1 cellular context compared by ENCODE assay signal in the genomic region with DNA sequence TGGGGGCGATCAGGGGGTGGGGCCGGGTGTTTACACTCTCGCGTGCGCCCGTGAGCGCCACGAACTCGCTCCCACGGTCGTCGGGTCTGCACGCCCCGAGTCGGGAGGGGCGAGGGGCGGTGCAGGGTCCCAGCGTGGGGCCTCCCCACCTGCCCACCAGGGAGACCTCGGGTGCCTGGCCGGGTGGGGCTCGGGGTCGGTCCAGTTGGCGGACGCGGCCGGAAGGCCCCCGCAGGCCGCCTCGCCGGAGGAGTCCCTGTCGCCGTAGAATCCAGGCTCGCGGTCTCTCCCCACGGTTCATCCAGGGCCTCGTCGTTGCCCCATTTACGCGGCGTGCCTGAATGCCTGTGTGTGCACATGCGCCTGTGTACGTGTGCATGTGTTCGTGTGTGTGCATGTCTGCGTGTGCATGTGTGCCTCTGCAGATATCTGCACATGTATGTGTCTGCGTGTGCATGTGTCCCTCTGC.
TF ChIP-seq lines count a peak whose summit lies in the region.

No MANE protein-coding gene starts in this region.

TF ChIP-seq in HepG2, 621 proteins besides CTCF, POLR2A, EP300 and RAD21 (continues in another document):
- TF ChIP-seq CAMTA2 (CRISPR knock-in tag; IDR thresholded peaks at IDR 0.05; ENCODE audit: borderline replicate concordance) (peak; percentile 26; the same call in 1 of the 2 replicates), ZNF44 (CRISPR knock-in tag; IDR thresholded peaks at IDR 0.05) (0 out of 2 replicates have a peak, but pooled peaks have one; percentile 37), THAP9 (CRISPR knock-in tag; IDR thresholded peaks at IDR 0.05; ENCODE audit: borderline replicate concordance) (peak; percentile 43; the same call in 1 of the 2 replicates), ZBTB38 (CRISPR knock-in tag; IDR thresholded peaks at IDR 0.05) (peak; percentile 76; the same call in 1 of the 2 replicates), ZNF10 (CRISPR knock-in tag; IDR thresholded peaks at IDR 0.05; ENCODE audit: borderline replicate concordance, low read depth) (no peak), ZNF512 (CRISPR knock-in tag; IDR thresholded peaks at IDR 0.05) (peak; percentile 66; the same call in 1 of the 2 replicates), PAF1 (CRISPR knock-in tag; IDR thresholded peaks at IDR 0.05) (no peak), YEATS4 (CRISPR knock-in tag; IDR thresholded peaks at IDR 0.05; ENCODE audit: borderline replicate concordance) (peak; percentile 46; the same call in 1 of the 2 replicates), E2F5 (CRISPR knock-in tag; conservative IDR thresholded peaks at IDR 0.05) (no peak), HDAC1 (CRISPR knock-in tag; IDR thresholded peaks at IDR 0.05) (peak; percentile 84), CHD2 (IDR thresholded peaks at IDR 0.05; ENCODE audit: low read depth, low read length) (peak; percentile 76), NFE2L1 (CRISPR knock-in tag; IDR thresholded peaks at IDR 0.05; ENCODE audit: borderline replicate concordance) (peak; percentile 68; the same call in 1 of the 2 replicates), HES4 (CRISPR knock-in tag; IDR thresholded peaks at IDR 0.05; ENCODE audit: borderline replicate concordance) (peak; percentile 59; the same call in 1 of the 2 replicates), ARHGAP35 (CRISPR knock-in tag; IDR thresholded peaks at IDR 0.05; ENCODE audit: borderline replicate concordance) (peak; percentile 53; the same call in 1 of the 2 replicates), ZNF20 (CRISPR knock-in tag; IDR thresholded peaks at IDR 0.05) (no peak), SOX5 (CRISPR knock-in tag; IDR thresholded peaks at IDR 0.05; ENCODE audit: borderline replicate concordance) (0 out of 2 replicates have a peak, but pooled peaks have one; percentile 24), ZBTB40 (IDR thresholded peaks at IDR 0.05) (no peak), ZBTB40 (CRISPR knock-in tag; IDR thresholded peaks at IDR 0.05) (peak; percentile 32; the same call in 1 of the 2 replicates), ZBTB26 (CRISPR knock-in tag; IDR thresholded peaks at IDR 0.05; ENCODE audit: borderline replicate concordance) (0 out of 2 replicates have a peak, but pooled peaks have one; percentile 27), ZNF883 (CRISPR knock-in tag; IDR thresholded peaks at IDR 0.05; ENCODE audit: not compliant biosample characterization) (peak; percentile 12), GPN1 (CRISPR knock-in tag; IDR thresholded peaks at IDR 0.05; ENCODE audit: borderline replicate concordance) (0 out of 2 replicates have a peak, but pooled peaks have one; percentile 54), ZFP90 (CRISPR knock-in tag; IDR thresholded peaks at IDR 0.05; ENCODE audit: borderline replicate concordance) (peak; percentile 44; the same call in 1 of the 2 replicates), NR2F6 (IDR thresholded peaks at IDR 0.05) (no peak), NR2F6 (CRISPR knock-in tag; IDR thresholded peaks at IDR 0.05) (0 out of 2 replicates have a peak, but pooled peaks have one; percentile 1), ZNF124 (CRISPR knock-in tag; IDR thresholded peaks at IDR 0.05) (peak; percentile 32; the same call in 1 of the 2 replicates)
- TF ChIP-seq, protein P1, sequence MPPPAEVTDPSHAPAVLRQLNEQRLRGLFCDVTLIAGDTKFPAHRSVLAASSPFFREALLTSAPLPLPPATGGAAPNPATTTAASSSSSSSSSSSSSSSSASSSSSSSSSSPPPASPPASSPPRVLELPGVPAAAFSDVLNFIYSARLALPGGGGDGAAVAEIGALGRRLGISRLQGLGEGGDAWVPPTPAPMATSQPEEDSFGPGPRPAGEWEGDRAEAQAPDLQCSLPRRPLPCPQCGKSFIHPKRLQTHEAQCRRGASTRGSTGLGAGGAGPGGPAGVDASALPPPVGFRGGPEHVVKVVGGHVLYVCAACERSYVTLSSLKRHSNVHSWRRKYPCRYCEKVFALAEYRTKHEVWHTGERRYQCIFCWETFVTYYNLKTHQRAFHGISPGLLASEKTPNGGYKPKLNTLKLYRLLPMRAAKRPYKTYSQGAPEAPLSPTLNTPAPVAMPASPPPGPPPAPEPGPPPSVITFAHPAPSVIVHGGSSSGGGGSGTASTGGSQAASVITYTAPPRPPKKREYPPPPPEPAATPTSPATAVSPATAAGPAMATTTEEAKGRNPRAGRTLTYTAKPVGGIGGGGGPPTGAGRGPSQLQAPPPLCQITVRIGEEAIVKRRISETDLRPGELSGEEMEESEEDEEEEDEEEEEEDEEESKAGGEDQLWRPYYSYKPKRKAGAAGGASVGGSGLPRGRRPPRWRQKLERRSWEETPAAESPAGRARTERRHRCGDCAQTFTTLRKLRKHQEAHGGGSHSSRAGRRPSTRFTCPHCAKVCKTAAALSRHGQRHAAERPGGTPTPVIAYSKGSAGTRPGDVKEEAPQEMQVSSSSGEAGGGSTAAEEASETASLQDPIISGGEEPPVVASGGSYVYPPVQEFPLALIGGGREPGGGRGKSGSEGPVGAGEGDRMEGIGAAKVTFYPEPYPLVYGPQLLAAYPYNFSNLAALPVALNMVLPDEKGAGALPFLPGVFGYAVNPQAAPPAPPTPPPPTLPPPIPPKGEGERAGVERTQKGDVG (CRISPR knock-in tag; IDR thresholded peaks at IDR 0.05; ENCODE audit: borderline replicate concordance): peak; percentile 35; the same call in 1 of the 2 replicates
- TF ChIP-seq, protein P2, sequence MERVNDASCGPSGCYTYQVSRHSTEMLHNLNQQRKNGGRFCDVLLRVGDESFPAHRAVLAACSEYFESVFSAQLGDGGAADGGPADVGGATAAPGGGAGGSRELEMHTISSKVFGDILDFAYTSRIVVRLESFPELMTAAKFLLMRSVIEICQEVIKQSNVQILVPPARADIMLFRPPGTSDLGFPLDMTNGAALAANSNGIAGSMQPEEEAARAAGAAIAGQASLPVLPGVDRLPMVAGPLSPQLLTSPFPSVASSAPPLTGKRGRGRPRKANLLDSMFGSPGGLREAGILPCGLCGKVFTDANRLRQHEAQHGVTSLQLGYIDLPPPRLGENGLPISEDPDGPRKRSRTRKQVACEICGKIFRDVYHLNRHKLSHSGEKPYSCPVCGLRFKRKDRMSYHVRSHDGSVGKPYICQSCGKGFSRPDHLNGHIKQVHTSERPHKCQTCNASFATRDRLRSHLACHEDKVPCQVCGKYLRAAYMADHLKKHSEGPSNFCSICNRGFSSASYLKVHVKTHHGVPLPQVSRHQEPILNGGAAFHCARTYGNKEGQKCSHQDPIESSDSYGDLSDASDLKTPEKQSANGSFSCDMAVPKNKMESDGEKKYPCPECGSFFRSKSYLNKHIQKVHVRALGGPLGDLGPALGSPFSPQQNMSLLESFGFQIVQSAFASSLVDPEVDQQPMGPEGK (CRISPR knock-in tag; IDR thresholded peaks at IDR 0.05): 0 out of 2 replicates have a peak, but pooled peaks have one; percentile 31
